In genomic region chr10:92011560-92012214, GRCh38 we compare ENCODE assay signal across 12 cellular contexts.
DNase-seq lines count a peak whose midpoint lies in the region; ATAC-seq, FAIRE-seq and TF ChIP-seq lines count a peak whose summit lies in the region.
"Had no signal": no experiment of that assay in that cellular context is flagged by ENCODE, and none has a peak within 500 bp of the region (broad histone marks: within the 10 kb centered on the region; RNA-seq: fewer than 3 reads in every experiment).

No MANE protein-coding gene starts in this region.

- WGBS in psoas muscle, 3 donors: 96 to 98% (median 97%) methylated on average over 2 of the region's 2 CpGs

- DNase-seq in NCI-H1105 treated with DMSO at 0.1 percent for 48 hours (lab: John Stamatoyannopoulos, UW) (peak; percentile 12), NCI-H1105 (lab: John Stamatoyannopoulos, UW) (no peak), NCI-H460 (ENCODE audit: extremely low read depth, low read depth) (peak; percentile 72), psoas muscle (no peak), cortex of kidney (lab: John Stamatoyannopoulos, UW) (no peak), cerebellar nuclear complex (lab: John Stamatoyannopoulos, UW) (no peak), NCI-H146 treated with DMSO at 0.1 percent for 48 hours (lab: John Stamatoyannopoulos, UW; ENCODE audit: unreplicated experiment) (no peak)
- DNase-seq: lower lobe of right lung, NCI-H2171 treated with DMSO at 0.1 percent for 48 hours had no signal

- no peak for TF ChIP-seq CTCF in psoas muscle (IDR thresholded peaks at IDR 0.05)

- no peaks in the 10 kb centered on the region for H3K9me3 ChIP-seq in psoas muscle
- H3K9me3 ChIP-seq: lower lobe of right lung had no signal

- peaks cover 0 to 91% of the 10 kb centered on the region in 2 donors for H3K36me3 ChIP-seq in psoas muscle (ENCODE audit: insufficient read depth in 1 of 2, low read depth in 1 of 2)

- intact Hi-C loops in psoas muscle (cut with DNase I): no loop called here

- no peak overlapping the region for H3K27ac ChIP-seq in psoas muscle
- H3K27ac ChIP-seq: 22Rv1, lower lobe of right lung had no signal

- FAIRE-seq in endometrium (lab: Jason Lieb, UNC): peak; percentile 15

- H3K27me3 ChIP-seq in psoas muscle (ENCODE audit: insufficient read depth in 3 of 3, low read length in 2 of 3): no peaks in the 10 kb centered on the region

- ATAC-seq in psoas muscle: peak in 3 of 4 donors; percentile 54 to 64 (median 62)
- ATAC-seq: lower lobe of right lung, sciatic nerve had no signal

- no peak overlapping the region for H3K4me3 ChIP-seq in psoas muscle
- H3K4me3 ChIP-seq: lower lobe of right lung had no signal

- no peaks in the 10 kb centered on the region for H3K4me1 ChIP-seq in psoas muscle
- H3K4me1 ChIP-seq: lower lobe of right lung had no signal

Comparison
In these comparisons a context has a peak if more than half of its experiments do, and no peak if none do; other contexts are left out.
1. DNase-seq: peak in NCI-H1105 treated with DMSO at 0.1 percent for 48 hours (single experiment) and NCI-H460 (single experiment); none in NCI-H1105 (single experiment), psoas muscle (0 of 2), cortex of kidney (single experiment), cerebellar nuclear complex (0 of 2) and NCI-H146 treated with DMSO at 0.1 percent for 48 hours (single experiment).